ENCODE assay signal across 7 cellular contexts in the genomic region with DNA sequence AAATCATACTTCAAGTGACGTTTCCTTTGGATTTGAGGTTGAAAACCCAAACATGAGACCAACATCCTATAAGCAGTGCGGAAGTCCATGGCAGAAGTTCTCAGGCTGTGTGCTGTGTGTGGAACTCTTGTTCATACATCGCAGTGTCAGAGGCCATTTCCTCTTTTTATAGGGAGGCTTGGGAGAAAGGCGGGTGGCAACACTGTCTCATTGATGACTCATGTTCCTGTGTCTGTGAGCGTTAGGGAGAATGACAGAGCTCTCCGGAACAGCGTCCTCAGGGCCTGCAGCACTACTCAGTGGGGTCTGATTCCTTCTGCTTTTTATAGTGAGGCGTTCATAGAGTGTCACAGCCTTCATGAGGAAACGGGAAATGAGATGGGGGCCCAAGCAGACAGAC.
DNase-seq lines count a peak whose midpoint lies in the region; ATAC-seq and TF ChIP-seq lines count a peak whose summit lies in the region.

No MANE protein-coding gene starts in this region.

- DNase-seq in UCSD-AML1 (lab: John Stamatoyannopoulos, UW; ENCODE audit: unreplicated experiment): peak; percentile 82
- peak; percentile 60 for DNase-seq in left cardiac atrium
- peak; percentile 68 for DNase-seq in sigmoid colon
- no peak for DNase-seq in NAMALWA (ENCODE audit: low spot score)

- no peak for TF ChIP-seq CTCF in sigmoid colon (IDR thresholded peaks at IDR 0.05)

- intact Hi-C loops in left cardiac atrium (cut with DNase I): no loop called here
- intact Hi-C loops in sigmoid colon (cut with DNase I): no loop called here

- TF ChIP-seq EP300 in sigmoid colon (IDR thresholded peaks at IDR 0.05): peak in 1 of 4 donors; percentile 4

- no peaks in the 10 kb centered on the region for H3K4me1 ChIP-seq in sigmoid colon

- TF ChIP-seq POLR2A in sigmoid colon (IDR thresholded peaks at IDR 0.05): no peak

- no peaks in the 10 kb centered on the region for H3K9me3 ChIP-seq in sigmoid colon

- ATAC-seq in GM18519 (IDR thresholded peaks at IDR 0.05; ENCODE audit: low FRiP score, unreplicated experiment): peak; percentile 61
- peak; percentile 95 for ATAC-seq in HG03432 (IDR thresholded peaks at IDR 0.05; ENCODE audit: unreplicated experiment)
- peak; percentile 88 to 97 for ATAC-seq in left cardiac atrium
- ATAC-seq in HG03520 (IDR thresholded peaks at IDR 0.05; ENCODE audit: unreplicated experiment): no peak

- H3K4me3 ChIP-seq in sigmoid colon: no peak overlapping the region

- H3K27ac ChIP-seq in sigmoid colon: no peak overlapping the region

- no peaks in the 10 kb centered on the region for H3K27me3 ChIP-seq in sigmoid colon

- H3K36me3 ChIP-seq in sigmoid colon: no peaks in the 10 kb centered on the region

- WGBS in sigmoid colon, 2 donors: 8 to 19% methylated on average over 9 of the region's 9 CpGs
